ENCODE assay signal across 12 cellular contexts in genomic region chr2:240962371-240963064, GRCh38. TPM values are rescaled to one million over a fixed set of nuclear protein-coding genes. Genes with fewer than 3 reads are reported as not detected.
DNase-seq lines count a peak whose midpoint lies in the region; ATAC-seq and TF ChIP-seq lines count a peak whose summit lies in the region.
"Had no signal": no experiment of that assay in that cellular context is flagged by ENCODE, and none has a peak within 500 bp of the region (broad histone marks: within the 10 kb centered on the region; RNA-seq: fewer than 3 reads in every experiment).

No MANE protein-coding gene starts in this region.

- H3K9me3 ChIP-seq in right atrium auricular region, result no peaks in the 10 kb centered on the region

- no peaks in the 10 kb centered on the region for H3K36me3 ChIP-seq in right atrium auricular region

- DNase-seq in G401 (ENCODE audit: low spot score), result peak; percentile 19
- peak; percentile 43 for DNase-seq in activated CD8-positive, alpha-beta memory T cell treated with anti-CD3 and anti-CD28 coated beads, Interleukin-2, amount 50 U/mL, for 48 hours
- peak; percentile 68 for DNase-seq in right atrium auricular region (ENCODE audit: low spot score)
- DNase-seq in retina, result peak; percentile 76
- no peak for DNase-seq in T-helper 9 cell
- DNase-seq in Kasumi-1 (lab: John Stamatoyannopoulos, UW), result no peak
- no peak for DNase-seq in DMS53 (lab: John Stamatoyannopoulos, UW)
- DNase-seq: cerebellar nuclear complex, EL, NCI-H446 treated with DMSO at 0.1 percent for 48 hours had no signal

- TF ChIP-seq CTCF in right atrium auricular region (IDR thresholded peaks at IDR 0.05), result no peak

- no peak for ATAC-seq in GM18511 (IDR thresholded peaks at IDR 0.05; ENCODE audit: unreplicated experiment)

- peaks cover 0 to 30% of the 10 kb centered on the region in 2 donors for H3K4me1 ChIP-seq in right atrium auricular region

- H3K4me3 ChIP-seq in right atrium auricular region, result no peak overlapping the region

- in situ Hi-C loops in G401 (cut with HindIII; ENCODE audit: low sequenced_read_pairs), result no loop called here

- H3K27ac ChIP-seq in right atrium auricular region, result no peak overlapping the region

- no peaks in the 10 kb centered on the region for H3K27me3 ChIP-seq in right atrium auricular region

RNA-seq across cellular contexts. Expression of gene SNED1, which starts 35.9 kb away (rescaled TPM):
- 0.07 and 2.2 TPM in 2 replicates for total RNA-seq in G401 (2014; rRNA removed; shearing (Covaris generic))
- 10 to 100 TPM in 1 of 2 donors, 1 to 10 TPM in 1; 9.9 to 16.4 TPM for total RNA-seq in right atrium auricular region

RNA-seq across cellular contexts. Expression of gene CROCC2, which starts 56.4 kb away (rescaled TPM):
- not detected in 2 replicates for total RNA-seq in G401 (2014; rRNA removed; shearing (Covaris generic))
- not detected for total RNA-seq in right atrium auricular region
- total RNA-seq: mononuclear cell had no signal

Comparison
In these comparisons a context has a peak if more than half of its experiments do, and no peak if none do; other contexts are left out.
1. DNase-seq: peak in G401 (single experiment), activated CD8-positive, alpha-beta memory T cell treated with anti-CD3 and anti-CD28 coated beads, Interleukin-2, amount 50 U/mL, for 48 hours (single experiment), right atrium auricular region (single experiment) and retina (single experiment); none in T-helper 9 cell (single experiment), Kasumi-1 (0 of 2) and DMS53 (single experiment).